Comparison of ENCODE assay signal across 1 cellular context in the genomic region with DNA sequence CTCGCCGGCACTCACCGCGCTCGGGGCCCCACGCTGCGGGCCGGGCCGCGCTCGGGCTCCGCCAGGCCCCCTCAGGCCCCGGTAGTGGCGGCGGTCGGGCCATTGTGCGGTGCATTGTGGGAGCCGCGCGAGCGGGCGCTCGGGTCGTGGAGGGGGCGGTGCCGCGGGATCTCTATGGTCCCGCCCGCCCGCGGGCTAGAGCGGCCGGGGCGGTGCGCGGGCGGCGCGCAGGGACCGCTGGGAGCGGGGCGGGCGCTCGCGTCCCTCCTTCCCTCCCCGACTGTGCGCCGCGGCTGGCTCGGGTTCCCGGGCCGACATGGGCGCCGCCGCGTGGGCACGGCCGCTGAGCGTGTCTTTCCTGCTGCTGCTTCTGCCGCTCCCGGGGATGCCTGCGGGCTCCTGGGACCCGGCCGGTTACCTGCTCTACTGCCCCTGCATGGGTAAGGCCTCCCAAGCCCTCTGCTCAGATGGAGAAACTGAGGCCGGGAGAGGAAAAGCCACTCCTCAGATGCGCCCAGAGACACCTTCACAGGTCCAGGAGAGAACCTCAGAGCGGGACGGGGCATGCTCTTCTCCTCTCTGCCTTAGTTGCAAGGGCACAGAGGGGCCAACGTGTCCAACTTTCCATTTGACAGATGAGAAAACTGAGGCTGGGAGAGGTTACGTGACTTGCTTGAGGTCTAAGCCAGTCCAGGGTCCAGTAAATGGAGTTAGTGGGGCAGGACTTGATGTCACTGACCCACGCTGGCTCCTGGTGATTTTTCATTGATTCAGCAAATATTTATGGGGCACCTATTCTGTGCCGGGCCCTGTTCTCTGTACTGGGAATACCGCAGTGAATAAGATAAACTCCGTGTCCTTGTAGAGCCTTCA.
A peak's percentile ranks its signal among the peaks of the same experiment; 100 is the strongest.
TF ChIP-seq lines count a peak whose summit lies in the region.

A gene with protein sequence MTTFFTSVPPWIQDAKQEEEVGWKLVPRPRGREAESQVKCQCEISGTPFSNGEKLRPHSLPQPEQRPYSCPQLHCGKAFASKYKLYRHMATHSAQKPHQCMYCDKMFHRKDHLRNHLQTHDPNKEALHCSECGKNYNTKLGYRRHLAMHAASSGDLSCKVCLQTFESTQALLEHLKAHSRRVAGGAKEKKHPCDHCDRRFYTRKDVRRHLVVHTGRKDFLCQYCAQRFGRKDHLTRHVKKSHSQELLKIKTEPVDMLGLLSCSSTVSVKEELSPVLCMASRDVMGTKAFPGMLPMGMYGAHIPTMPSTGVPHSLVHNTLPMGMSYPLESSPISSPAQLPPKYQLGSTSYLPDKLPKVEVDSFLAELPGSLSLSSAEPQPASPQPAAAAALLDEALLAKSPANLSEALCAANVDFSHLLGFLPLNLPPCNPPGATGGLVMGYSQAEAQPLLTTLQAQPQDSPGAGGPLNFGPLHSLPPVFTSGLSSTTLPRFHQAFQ (minus strand): TSS at position 118 of the 873 bp plus-strand sequence. CDS start 5,565 bp downstream, outside the sequence.
A gene (plus strand): TSS at position 255 of the 873 bp plus-strand sequence. CDS start 62 bp downstream, at position 317.

TF ChIP-seq in HepG2, 621 proteins besides CTCF, POLR2A, EP300 and RAD21 (continued from another document and continues in another):
- TF ChIP-seq, protein P1, sequence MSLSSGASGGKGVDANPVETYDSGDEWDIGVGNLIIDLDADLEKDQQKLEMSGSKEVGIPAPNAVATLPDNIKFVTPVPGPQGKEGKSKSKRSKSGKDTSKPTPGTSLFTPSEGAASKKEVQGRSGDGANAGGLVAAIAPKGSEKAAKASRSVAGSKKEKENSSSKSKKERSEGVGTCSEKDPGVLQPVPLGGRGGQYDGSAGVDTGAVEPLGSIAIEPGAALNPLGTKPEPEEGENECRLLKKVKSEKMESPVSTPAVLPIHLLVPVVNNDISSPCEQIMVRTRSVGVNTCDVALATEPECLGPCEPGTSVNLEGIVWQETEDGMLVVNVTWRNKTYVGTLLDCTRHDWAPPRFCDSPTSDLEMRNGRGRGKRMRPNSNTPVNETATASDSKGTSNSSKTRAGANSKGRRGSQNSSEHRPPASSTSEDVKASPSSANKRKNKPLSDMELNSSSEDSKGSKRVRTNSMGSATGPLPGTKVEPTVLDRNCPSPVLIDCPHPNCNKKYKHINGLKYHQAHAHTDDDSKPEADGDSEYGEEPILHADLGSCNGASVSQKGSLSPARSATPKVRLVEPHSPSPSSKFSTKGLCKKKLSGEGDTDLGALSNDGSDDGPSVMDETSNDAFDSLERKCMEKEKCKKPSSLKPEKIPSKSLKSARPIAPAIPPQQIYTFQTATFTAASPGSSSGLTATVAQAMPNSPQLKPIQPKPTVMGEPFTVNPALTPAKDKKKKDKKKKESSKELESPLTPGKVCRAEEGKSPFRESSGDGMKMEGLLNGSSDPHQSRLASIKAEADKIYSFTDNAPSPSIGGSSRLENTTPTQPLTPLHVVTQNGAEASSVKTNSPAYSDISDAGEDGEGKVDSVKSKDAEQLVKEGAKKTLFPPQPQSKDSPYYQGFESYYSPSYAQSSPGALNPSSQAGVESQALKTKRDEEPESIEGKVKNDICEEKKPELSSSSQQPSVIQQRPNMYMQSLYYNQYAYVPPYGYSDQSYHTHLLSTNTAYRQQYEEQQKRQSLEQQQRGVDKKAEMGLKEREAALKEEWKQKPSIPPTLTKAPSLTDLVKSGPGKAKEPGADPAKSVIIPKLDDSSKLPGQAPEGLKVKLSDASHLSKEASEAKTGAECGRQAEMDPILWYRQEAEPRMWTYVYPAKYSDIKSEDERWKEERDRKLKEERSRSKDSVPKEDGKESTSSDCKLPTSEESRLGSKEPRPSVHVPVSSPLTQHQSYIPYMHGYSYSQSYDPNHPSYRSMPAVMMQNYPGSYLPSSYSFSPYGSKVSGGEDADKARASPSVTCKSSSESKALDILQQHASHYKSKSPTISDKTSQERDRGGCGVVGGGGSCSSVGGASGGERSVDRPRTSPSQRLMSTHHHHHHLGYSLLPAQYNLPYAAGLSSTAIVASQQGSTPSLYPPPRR (CRISPR knock-in tag; IDR thresholded peaks at IDR 0.05; ENCODE audit: borderline replicate concordance) = peak; percentile 39; the same call in 1 of the 2 replicates
- TF ChIP-seq MTA3 (CRISPR knock-in tag; IDR thresholded peaks at IDR 0.05) (no peak), ZMYM2 (CRISPR knock-in tag; IDR thresholded peaks at IDR 0.05) (peak; percentile 90), ZFP37 (CRISPR knock-in tag; IDR thresholded peaks at IDR 0.05; ENCODE audit: borderline replicate concordance) (no peak; the same call in 1 of the 2 replicates), ZSCAN12 (CRISPR knock-in tag; IDR thresholded peaks at IDR 0.05) (0 out of 2 replicates have a peak, but pooled peaks have one; percentile 44), ZNF333 (CRISPR knock-in tag; IDR thresholded peaks at IDR 0.05; ENCODE audit: borderline replicate concordance) (peak; percentile 82), ZNF331 (CRISPR knock-in tag; IDR thresholded peaks at IDR 0.05) (peak; percentile 73), ZNF557 (CRISPR knock-in tag; IDR thresholded peaks at IDR 0.05) (0 out of 2 replicates have a peak, but pooled peaks have one; percentile 42), RARA (CRISPR knock-in tag; IDR thresholded peaks at IDR 0.05) (peak; percentile 39; the same call in 1 of the 2 replicates), MEIS1 (CRISPR knock-in tag; IDR thresholded peaks at IDR 0.05; ENCODE audit: borderline replicate concordance) (peak; percentile 47; the same call in 1 of the 2 replicates), ZBTB38 (CRISPR knock-in tag; IDR thresholded peaks at IDR 0.05) (peak; percentile 71; the same call in 1 of the 2 replicates), CBX1 (IDR thresholded peaks at IDR 0.05; ENCODE audit: low read depth) (peak; percentile 91), SKI (IDR thresholded peaks at IDR 0.05; ENCODE audit: partially characterized antibody) (peak; percentile 85), EHMT2 (IDR thresholded peaks at IDR 0.05; ENCODE audit: borderline replicate concordance, low read depth, low read length) (no peak), SALL2 (CRISPR knock-in tag; IDR thresholded peaks at IDR 0.05) (peak; percentile 98), GABPA (IDR thresholded peaks at IDR 0.05; ENCODE audit: low read depth, low read length) (peak; percentile 66), GABPA (CRISPR knock-in tag; IDR thresholded peaks at IDR 0.05; ENCODE audit: low read depth) (no peak), HNRNPL (IDR thresholded peaks at IDR 0.05; ENCODE audit: low read depth, low read length) (0 out of 2 replicates have a peak, but pooled peaks have one; percentile 60), NBN (conservative IDR thresholded peaks at IDR 0.05) (no peak), NR2F1 (CRISPR knock-in tag; IDR thresholded peaks at IDR 0.05) (no peak), TSC22D2 (CRISPR knock-in tag; IDR thresholded peaks at IDR 0.05; ENCODE audit: borderline replicate concordance) (no peak), POLR2AphosphoS2 (IDR thresholded peaks at IDR 0.05; ENCODE audit: low read depth, low read length) (no peak), FLYWCH1 (CRISPR knock-in tag; IDR thresholded peaks at IDR 0.05) (peak; percentile 5)
- TF ChIP-seq, protein P2, sequence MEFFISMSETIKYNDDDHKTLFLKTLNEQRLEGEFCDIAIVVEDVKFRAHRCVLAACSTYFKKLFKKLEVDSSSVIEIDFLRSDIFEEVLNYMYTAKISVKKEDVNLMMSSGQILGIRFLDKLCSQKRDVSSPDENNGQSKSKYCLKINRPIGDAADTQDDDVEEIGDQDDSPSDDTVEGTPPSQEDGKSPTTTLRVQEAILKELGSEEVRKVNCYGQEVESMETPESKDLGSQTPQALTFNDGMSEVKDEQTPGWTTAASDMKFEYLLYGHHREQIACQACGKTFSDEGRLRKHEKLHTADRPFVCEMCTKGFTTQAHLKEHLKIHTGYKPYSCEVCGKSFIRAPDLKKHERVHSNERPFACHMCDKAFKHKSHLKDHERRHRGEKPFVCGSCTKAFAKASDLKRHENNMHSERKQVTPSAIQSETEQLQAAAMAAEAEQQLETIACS (CRISPR knock-in tag; IDR thresholded peaks at IDR 0.05) = peak; percentile 76
- TF ChIP-seq, protein P3, sequence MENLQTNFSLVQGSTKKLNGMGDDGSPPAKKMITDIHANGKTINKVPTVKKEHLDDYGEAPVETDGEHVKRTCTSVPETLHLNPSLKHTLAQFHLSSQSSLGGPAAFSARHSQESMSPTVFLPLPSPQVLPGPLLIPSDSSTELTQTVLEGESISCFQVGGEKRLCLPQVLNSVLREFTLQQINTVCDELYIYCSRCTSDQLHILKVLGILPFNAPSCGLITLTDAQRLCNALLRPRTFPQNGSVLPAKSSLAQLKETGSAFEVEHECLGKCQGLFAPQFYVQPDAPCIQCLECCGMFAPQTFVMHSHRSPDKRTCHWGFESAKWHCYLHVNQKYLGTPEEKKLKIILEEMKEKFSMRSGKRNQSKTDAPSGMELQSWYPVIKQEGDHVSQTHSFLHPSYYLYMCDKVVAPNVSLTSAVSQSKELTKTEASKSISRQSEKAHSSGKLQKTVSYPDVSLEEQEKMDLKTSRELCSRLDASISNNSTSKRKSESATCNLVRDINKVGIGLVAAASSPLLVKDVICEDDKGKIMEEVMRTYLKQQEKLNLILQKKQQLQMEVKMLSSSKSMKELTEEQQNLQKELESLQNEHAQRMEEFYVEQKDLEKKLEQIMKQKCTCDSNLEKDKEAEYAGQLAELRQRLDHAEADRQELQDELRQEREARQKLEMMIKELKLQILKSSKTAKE (CRISPR knock-in tag; IDR thresholded peaks at IDR 0.05; ENCODE audit: borderline replicate concordance) = no peak
- TF ChIP-seq, protein P4, sequence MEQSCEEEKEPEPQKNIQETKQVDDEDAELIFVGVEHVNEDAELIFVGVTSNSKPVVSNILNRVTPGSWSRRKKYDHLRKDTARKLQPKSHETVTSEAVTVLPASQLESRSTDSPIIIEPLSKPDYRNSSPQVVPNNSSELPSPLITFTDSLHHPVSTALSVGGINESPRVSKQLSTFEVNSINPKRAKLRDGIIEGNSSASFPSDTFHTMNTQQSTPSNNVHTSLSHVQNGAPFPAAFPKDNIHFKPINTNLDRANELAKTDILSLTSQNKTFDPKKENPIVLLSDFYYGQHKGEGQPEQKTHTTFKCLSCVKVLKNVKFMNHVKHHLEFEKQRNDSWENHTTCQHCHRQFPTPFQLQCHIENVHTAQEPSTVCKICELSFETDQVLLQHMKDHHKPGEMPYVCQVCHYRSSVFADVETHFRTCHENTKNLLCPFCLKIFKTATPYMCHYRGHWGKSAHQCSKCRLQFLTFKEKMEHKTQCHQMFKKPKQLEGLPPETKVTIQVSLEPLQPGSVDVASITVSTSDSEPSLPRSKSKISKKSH (CRISPR knock-in tag; IDR thresholded peaks at IDR 0.05; ENCODE audit: borderline replicate concordance) = peak; percentile 78; the same call in 1 of the 2 replicates
- TF ChIP-seq, protein P5, sequence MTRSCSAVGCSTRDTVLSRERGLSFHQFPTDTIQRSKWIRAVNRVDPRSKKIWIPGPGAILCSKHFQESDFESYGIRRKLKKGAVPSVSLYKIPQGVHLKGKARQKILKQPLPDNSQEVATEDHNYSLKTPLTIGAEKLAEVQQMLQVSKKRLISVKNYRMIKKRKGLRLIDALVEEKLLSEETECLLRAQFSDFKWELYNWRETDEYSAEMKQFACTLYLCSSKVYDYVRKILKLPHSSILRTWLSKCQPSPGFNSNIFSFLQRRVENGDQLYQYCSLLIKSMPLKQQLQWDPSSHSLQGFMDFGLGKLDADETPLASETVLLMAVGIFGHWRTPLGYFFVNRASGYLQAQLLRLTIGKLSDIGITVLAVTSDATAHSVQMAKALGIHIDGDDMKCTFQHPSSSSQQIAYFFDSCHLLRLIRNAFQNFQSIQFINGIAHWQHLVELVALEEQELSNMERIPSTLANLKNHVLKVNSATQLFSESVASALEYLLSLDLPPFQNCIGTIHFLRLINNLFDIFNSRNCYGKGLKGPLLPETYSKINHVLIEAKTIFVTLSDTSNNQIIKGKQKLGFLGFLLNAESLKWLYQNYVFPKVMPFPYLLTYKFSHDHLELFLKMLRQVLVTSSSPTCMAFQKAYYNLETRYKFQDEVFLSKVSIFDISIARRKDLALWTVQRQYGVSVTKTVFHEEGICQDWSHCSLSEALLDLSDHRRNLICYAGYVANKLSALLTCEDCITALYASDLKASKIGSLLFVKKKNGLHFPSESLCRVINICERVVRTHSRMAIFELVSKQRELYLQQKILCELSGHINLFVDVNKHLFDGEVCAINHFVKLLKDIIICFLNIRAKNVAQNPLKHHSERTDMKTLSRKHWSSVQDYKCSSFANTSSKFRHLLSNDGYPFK (CRISPR knock-in tag; IDR thresholded peaks at IDR 0.05; ENCODE audit: borderline replicate concordance) = peak; percentile 81
- TF ChIP-seq, protein P6, sequence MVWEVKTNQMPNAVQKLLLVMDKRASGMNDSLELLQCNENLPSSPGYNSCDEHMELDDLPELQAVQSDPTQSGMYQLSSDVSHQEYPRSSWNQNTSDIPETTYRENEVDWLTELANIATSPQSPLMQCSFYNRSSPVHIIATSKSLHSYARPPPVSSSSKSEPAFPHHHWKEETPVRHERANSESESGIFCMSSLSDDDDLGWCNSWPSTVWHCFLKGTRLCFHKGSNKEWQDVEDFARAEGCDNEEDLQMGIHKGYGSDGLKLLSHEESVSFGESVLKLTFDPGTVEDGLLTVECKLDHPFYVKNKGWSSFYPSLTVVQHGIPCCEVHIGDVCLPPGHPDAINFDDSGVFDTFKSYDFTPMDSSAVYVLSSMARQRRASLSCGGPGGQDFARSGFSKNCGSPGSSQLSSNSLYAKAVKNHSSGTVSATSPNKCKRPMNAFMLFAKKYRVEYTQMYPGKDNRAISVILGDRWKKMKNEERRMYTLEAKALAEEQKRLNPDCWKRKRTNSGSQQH (CRISPR knock-in tag; IDR thresholded peaks at IDR 0.05; ENCODE audit: low read depth) = peak; percentile 47; the same call in 1 of the 2 replicates
- TF ChIP-seq, protein P7, sequence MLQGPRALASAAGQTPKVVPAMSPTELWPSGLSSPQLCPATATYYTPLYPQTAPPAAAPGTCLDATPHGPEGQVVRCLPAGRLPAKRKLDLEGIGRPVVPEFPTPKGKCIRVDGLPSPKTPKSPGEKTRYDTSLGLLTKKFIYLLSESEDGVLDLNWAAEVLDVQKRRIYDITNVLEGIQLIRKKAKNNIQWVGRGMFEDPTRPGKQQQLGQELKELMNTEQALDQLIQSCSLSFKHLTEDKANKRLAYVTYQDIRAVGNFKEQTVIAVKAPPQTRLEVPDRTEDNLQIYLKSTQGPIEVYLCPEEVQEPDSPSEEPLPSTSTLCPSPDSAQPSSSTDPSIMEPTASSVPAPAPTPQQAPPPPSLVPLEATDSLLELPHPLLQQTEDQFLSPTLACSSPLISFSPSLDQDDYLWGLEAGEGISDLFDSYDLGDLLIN (CRISPR knock-in tag; IDR thresholded peaks at IDR 0.05; ENCODE audit: borderline replicate concordance) = peak; percentile 80; the same call in 1 of the 2 replicates
- TF ChIP-seq, protein P8, sequence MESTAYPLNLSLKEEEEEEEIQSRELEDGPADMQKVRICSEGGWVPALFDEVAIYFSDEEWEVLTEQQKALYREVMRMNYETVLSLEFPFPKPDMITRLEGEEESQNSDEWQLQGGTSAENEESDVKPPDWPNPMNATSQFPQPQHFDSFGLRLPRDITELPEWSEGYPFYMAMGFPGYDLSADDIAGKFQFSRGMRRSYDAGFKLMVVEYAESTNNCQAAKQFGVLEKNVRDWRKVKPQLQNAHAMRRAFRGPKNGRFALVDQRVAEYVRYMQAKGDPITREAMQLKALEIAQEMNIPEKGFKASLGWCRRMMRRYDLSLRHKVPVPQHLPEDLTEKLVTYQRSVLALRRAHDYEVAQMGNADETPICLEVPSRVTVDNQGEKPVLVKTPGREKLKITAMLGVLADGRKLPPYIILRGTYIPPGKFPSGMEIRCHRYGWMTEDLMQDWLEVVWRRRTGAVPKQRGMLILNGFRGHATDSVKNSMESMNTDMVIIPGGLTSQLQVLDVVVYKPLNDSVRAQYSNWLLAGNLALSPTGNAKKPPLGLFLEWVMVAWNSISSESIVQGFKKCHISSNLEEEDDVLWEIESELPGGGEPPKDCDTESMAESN (CRISPR knock-in tag; conservative IDR thresholded peaks at IDR 0.05) = peak; percentile 84; the same call in 1 of the 2 replicates
